ENCODE assay signal across 9 cellular contexts in the genomic region with DNA sequence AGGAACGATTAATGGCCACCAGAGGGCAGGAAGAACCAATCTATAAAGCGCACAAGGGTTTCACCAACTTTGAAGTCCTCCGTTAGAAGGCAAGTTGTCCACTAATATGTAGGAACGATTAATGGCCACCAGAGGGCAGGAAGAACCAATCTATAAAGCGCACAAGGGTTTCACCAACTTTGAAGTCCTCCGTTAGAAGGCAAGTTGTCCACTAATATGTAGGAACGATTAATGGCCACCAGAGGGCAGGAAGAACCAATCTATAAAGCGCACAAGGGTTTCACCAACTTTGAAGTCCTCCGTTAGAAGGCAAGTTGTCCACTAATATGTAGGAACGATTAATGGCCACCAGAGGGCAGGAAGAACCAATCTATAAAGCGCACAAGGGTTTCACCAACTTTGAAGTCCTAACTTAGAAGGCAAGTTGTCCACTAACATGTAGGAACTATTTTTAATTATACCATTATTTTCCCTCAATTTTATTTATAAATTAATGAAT. TPM values are rescaled to one million over a fixed set of nuclear protein-coding genes. Genes with fewer than 3 reads are reported as not detected.
A peak's percentile ranks its signal among the peaks of the same experiment; 100 is the strongest.
DNase-seq lines count a peak whose midpoint lies in the region; ATAC-seq and TF ChIP-seq lines count a peak whose summit lies in the region.
"Not testable (repeated sequence)": the region's sequence is repeated elsewhere in the genome, so short reads cannot be mapped to it uniquely, and the experiment has no call there.
"Had no signal": no experiment of that assay in that cellular context is flagged by ENCODE, and none has a peak within 500 bp of the region (broad histone marks: within the 10 kb centered on the region; RNA-seq: fewer than 3 reads in every experiment).

No MANE protein-coding gene starts in this region.

- peaks cover 11% of the 10 kb centered on the region for H3K9me3 Mint-ChIP-seq in WTC11
- not testable (repeated sequence) for H3K9me3 Mint-ChIP-seq in mesothelial cell of epicardium

- not testable (repeated sequence) for H3K4me3 ChIP-seq in KMS-11 (IDR thresholded peaks at IDR 0.05; ENCODE audit: insufficient read depth, low read depth, low read length); OCI-LY7 (ENCODE audit: low read depth, low read length, poor library complexity, severe bottlenecking); colonic mucosa; thoracic aorta

- CTCF ChIA-PET in OCI-LY7 (lab: Charles Lee; ENCODE audit: unreplicated experiment): not testable (repeated sequence)
- CTCF ChIA-PET in WTC11 (lab: Charles Lee): interaction anchor here (0.8 to 2.1 kb wide), 24 partner anchors 12 to 819 kb away, joined by 3 to 17 read pairs (median 4); no protein-coding TSS in a partner anchor

- not testable (repeated sequence) for H3K27ac Mint-ChIP-seq in WTC11, mesothelial cell of epicardium

- not testable (repeated sequence) for BruUV-seq in OCI-LY7 (replicated peaks; lab: Mats Ljungman, UMichigan)

- not testable (repeated sequence) for H3K27ac ChIP-seq in KMS-11; OCI-LY7 (ENCODE audit: low read depth, low read length, poor library complexity, severe bottlenecking); colonic mucosa; foreskin keratinocyte; thoracic aorta

- not testable (repeated sequence) for H3K79me2 ChIP-seq in KMS-11 (ENCODE audit: insufficient read depth, low read depth); OCI-LY7 (ENCODE audit: insufficient read depth, low read depth, low read length)

- H3K9me2 ChIP-seq in OCI-LY7 (ENCODE audit: insufficient read depth, low read length): not testable (repeated sequence)

- POLR2A ChIA-PET in OCI-LY7 (lab: Charles Lee); WTC11 (lab: Charles Lee): not testable (repeated sequence)

- H3K36me3 ChIP-seq in KMS-11 (ENCODE audit: insufficient read depth); OCI-LY7 (ENCODE audit: insufficient read depth, low read length); colonic mucosa; thoracic aorta: not testable (repeated sequence)

- intact Hi-C loops in OCI-LY7 (cut with micrococcal nuclease; ENCODE audit: unreplicated experiment); colonic mucosa (cut with DNase I): not testable (repeated sequence)

- H3K4me2 ChIP-seq in KMS-11; OCI-LY7 (ENCODE audit: low read length): not testable (repeated sequence)

- not testable (repeated sequence) for H2AFZ ChIP-seq in KMS-11 (ENCODE audit: low read depth); OCI-LY7 (ENCODE audit: low read length)

- peak; percentile 94 for TF ChIP-seq CTCF in KMS-11 (conservative IDR thresholded peaks at IDR 0.05; ENCODE audit: low read depth, low read length)
- peak; percentile 94 for TF ChIP-seq CTCF in OCI-LY7 (conservative IDR thresholded peaks at IDR 0.05; ENCODE audit: low read length)
- peak; percentile 47; the same call in 1 of the 2 replicates for TF ChIP-seq CTCF in WTC11 (IDR thresholded peaks at IDR 0.05)
- TF ChIP-seq CTCF in colonic mucosa (IDR thresholded peaks at IDR 0.05): peak; percentile 59
- TF ChIP-seq CTCF in foreskin keratinocyte (conservative IDR thresholded peaks at IDR 0.05): peak; percentile 48
- TF ChIP-seq CTCF in mesothelial cell of epicardium (IDR thresholded peaks at IDR 0.05; ENCODE audit: unreplicated experiment): peak; percentile 93
- TF ChIP-seq CTCF in thoracic aorta (IDR thresholded peaks at IDR 0.05): peak; percentile 71

- H4K20me1 ChIP-seq in KMS-11 (ENCODE audit: insufficient read depth); OCI-LY7 (ENCODE audit: insufficient read depth, low read length): not testable (repeated sequence)

- H3K36me3 Mint-ChIP-seq in WTC11, mesothelial cell of epicardium: not testable (repeated sequence)

- not testable (repeated sequence) for H3K27me3 ChIP-seq in KMS-11 (ENCODE audit: insufficient read depth, low read depth); colonic mucosa; foreskin keratinocyte; thoracic aorta (replicated peaks; ENCODE audit: insufficient read depth)

- H3K27me3 Mint-ChIP-seq in WTC11 (ENCODE audit: low read depth); mesothelial cell of epicardium (ENCODE audit: low read depth): not testable (repeated sequence)

- not testable (repeated sequence) for H3K4me1 ChIP-seq in KMS-11 (ENCODE audit: low read depth, poor library complexity, severe bottlenecking); OCI-LY7 (ENCODE audit: insufficient read depth, low read length, poor library complexity, severe bottlenecking); colonic mucosa; foreskin keratinocyte; thoracic aorta (ENCODE audit: control insufficient read depth in 1 of 2, low read depth in 2 of 2)

- not testable (repeated sequence) for ATAC-seq in WTC11; foreskin keratinocyte; thoracic aorta (ENCODE audit: insufficient number of reproducible peaks, low FRiP score, low read depth)

- H3K4me3 Mint-ChIP-seq in WTC11, mesothelial cell of epicardium: not testable (repeated sequence)

- not testable (repeated sequence) for H3K9me3 ChIP-seq in OCI-LY7 (ENCODE audit: low read length); colonic mucosa; thoracic aorta

- DNase-seq in DMS53 (lab: John Stamatoyannopoulos, UW) (peak; percentile 43), OCI-LY7 (ENCODE audit: low spot score) (peak; percentile 18)
- DNase-seq in WTC11 (ENCODE audit: low spot score); colonic mucosa; foreskin keratinocyte; mesothelial cell of epicardium (ENCODE audit: low spot score in 2 of 2, unreplicated experiment in 2 of 2); thoracic aorta (ENCODE audit: low spot score): not testable (repeated sequence)

- H3K4me1 Mint-ChIP-seq in WTC11, mesothelial cell of epicardium: not testable (repeated sequence)

- not testable (repeated sequence) for H3K9ac ChIP-seq in KMS-11; colonic mucosa (ENCODE audit: low read depth in 2 of 2, low read length in 2 of 2)

RNA-seq across cellular contexts. Expression of gene AKR1E2, which starts 10.3 kb away (rescaled TPM):
- not detected in 2 replicates for total RNA-seq in OCI-LY7 (2014; rRNA removed; shearing (Covaris generic))
- total RNA-seq in OCI-LY7 (2022): not detected in 2 replicates
- total RNA-seq in WTC11 (2021): 1.7 to 5.6 TPM (median 5.4 TPM) in 3 replicates
- total RNA-seq in colonic mucosa: 10 to 100 TPM in 1 of 2 donors, 1 to 10 TPM in 1; 8.6 to 16.3 TPM
- 1.9 and 3.7 TPM in 2 replicates for total RNA-seq in foreskin keratinocyte
- 2.4 and 4.2 TPM in 2 replicates for polyA plus RNA-seq in foreskin keratinocyte
- 7.9 to 9.3 TPM (median 8.4 TPM) in 3 replicates for total RNA-seq in mesothelial cell of epicardium
- 10 to 100 TPM; 11.1 to 17.6 TPM for total RNA-seq in thoracic aorta
- polyA plus RNA-seq: IgD-negative memory B cell had no signal
